33 cellular contexts compared by ENCODE assay signal in genomic region chr14:35890308-35890707, GRCh38.
"Had no signal": no experiment of that assay in that cellular context is flagged by ENCODE, and none has a peak within 500 bp of the region (broad histone marks: within the 10 kb centered on the region; RNA-seq: fewer than 3 reads in every experiment).

No MANE protein-coding gene starts in this region.

- H3K9me3 ChIP-seq: adrenal gland, body of pancreas had no signal

- FAIRE-seq: astrocyte had no signal

- ATAC-seq: activated naive CD4-positive, alpha-beta T cell treated with anti-CD3 and anti-CD28 coated beads, Interleukin-2, amount 50 U/mL, for 72 hours; activated naive CD8-positive, alpha-beta T cell treated with anti-CD3 and anti-CD28 coated beads, Interleukin-2, amount 50 U/mL, for 24 hours; activated T-cell treated with anti-CD3 and anti-CD28 coated beads, Interleukin-2, amount 50 U/mL, for 4 hours; activated T-cell treated with anti-CD3 and anti-CD28 coated beads, Interleukin-2, amount 50 U/mL, for 72 hours; activated T-helper 17 cell treated with anti-CD3 and anti-CD28 coated beads, Interleukin-2, amount 50 U/mL, for 72 hours; body of pancreas had no signal

- H3K36me3 ChIP-seq: adrenal gland, ascending aorta, brain microvascular endothelial cell, breast epithelium, cardiac muscle cell had no signal

- H3K27ac ChIP-seq: adrenal gland, ascending aorta, body of pancreas, brain microvascular endothelial cell, breast epithelium, cardiac muscle cell had no signal

- H3K27me3 ChIP-seq: adrenal gland, ascending aorta, body of pancreas, brain microvascular endothelial cell, breast epithelium, cardiac muscle cell had no signal

- H3K4me1 ChIP-seq: adrenal gland, ascending aorta, body of pancreas, breast epithelium had no signal

- DNase-seq: activated effector memory CD4-positive, alpha-beta T cell treated with anti-CD3 and anti-CD28 coated beads, Interleukin-2, amount 50 U/mL, for 16 hours; activated effector memory CD4-positive, alpha-beta T cell treated with Interleukin-2 at 50 U/mL for 16 hours; activated gamma-delta T cell; activated gamma-delta T cell treated with Interleukin-2 at 50 U/mL for 16 hours; activated naive CD4-positive, alpha-beta T cell; activated naive CD4-positive, alpha-beta T cell treated with anti-CD3 and anti-CD28 coated beads for 36 hours; activated naive CD4-positive, alpha-beta T cell treated with anti-CD3 and anti-CD28 coated beads, Interleukin-2, amount 10 ng/mL, durations not matched to agents 7 days and 5 days; activated naive CD4-positive, alpha-beta T cell treated with anti-CD3 and anti-CD28 coated beads, Interleukin-2, amount 50 U/mL, for 16 hours; activated naive CD4-positive, alpha-beta T cell treated with Interleukin-2 at 50 U/mL for 16 hours; activated naive CD8-positive, alpha-beta T cell treated with anti-CD3 and anti-CD28 coated beads for 36 hours; activated naive CD8-positive, alpha-beta T cell treated with anti-CD3 and anti-CD28 coated beads, Interleukin-2, amount 10 ng/mL, durations not matched to agents 7 days and 5 days; activated naive CD8-positive, alpha-beta T cell treated with anti-CD3 and anti-CD28 coated beads, Interleukin-2, amount 50 U/mL, for 24 hours; activated T-cell treated with anti-CD3 and anti-CD28 coated beads, Interleukin-2, amount 50 U/mL, for 1 hour; activated T-cell treated with anti-CD3 and anti-CD28 coated beads, Interleukin-2, amount 50 U/mL, for 24 hours; activated T-cell treated with anti-CD3 and anti-CD28 coated beads, Interleukin-2, amount 50 U/mL, for 4 hours; activated T-cell treated with anti-CD3 and anti-CD28 coated beads, Interleukin-2, amount 50 U/mL, for 48 hours; activated T-cell treated with anti-CD3 and anti-CD28 coated beads, Interleukin-2, amount 50 U/mL, for 72 hours; adrenal gland; amniotic stem cell; amygdala; anterior cingulate cortex; aorta; body of pancreas; brain microvascular endothelial cell; caudate nucleus; central memory CD4-positive, alpha-beta T cell; cerebellar nuclear complex had no signal

- H3K4me3 ChIP-seq: adrenal gland, ascending aorta, body of pancreas, breast epithelium, cardiac muscle cell had no signal
